In genomic region chr9:136558373-136558772, GRCh38 we compare ENCODE assay signal across 1 cellular context.
TF ChIP-seq lines count a peak whose summit lies in the region.

No MANE protein-coding gene starts in this region.

TF ChIP-seq in HepG2, 621 proteins besides CTCF, POLR2A, EP300 and RAD21 (continued from another document):
- TF ChIP-seq ZNF619 (CRISPR knock-in tag; IDR thresholded peaks at IDR 0.05) (no peak), ZNF441 (CRISPR knock-in tag; IDR thresholded peaks at IDR 0.05; ENCODE audit: borderline replicate concordance) (no peak), ZNF382 (CRISPR knock-in tag; IDR thresholded peaks at IDR 0.05; ENCODE audit: borderline replicate concordance) (no peak), HNRNPK (IDR thresholded peaks at IDR 0.05; ENCODE audit: low read depth, low read length, poor library complexity, severe bottlenecking) (no peak), BORCS8-MEF2B (CRISPR knock-in tag; IDR thresholded peaks at IDR 0.05) (no peak), HNRNPLL (IDR thresholded peaks at IDR 0.05; ENCODE audit: low read depth, low read length, poor library complexity, severe bottlenecking) (no peak), ZNF703 (CRISPR knock-in tag; IDR thresholded peaks at IDR 0.05; ENCODE audit: borderline replicate concordance) (no peak), TARDBP (CRISPR knock-in tag; IDR thresholded peaks at IDR 0.05) (no peak), ZKSCAN8 (CRISPR knock-in tag; IDR thresholded peaks at IDR 0.05; ENCODE audit: borderline replicate concordance) (no peak), IRF1 (CRISPR knock-in tag; IDR thresholded peaks at IDR 0.05; ENCODE audit: low read depth) (no peak)
- TF ChIP-seq, protein P1, sequence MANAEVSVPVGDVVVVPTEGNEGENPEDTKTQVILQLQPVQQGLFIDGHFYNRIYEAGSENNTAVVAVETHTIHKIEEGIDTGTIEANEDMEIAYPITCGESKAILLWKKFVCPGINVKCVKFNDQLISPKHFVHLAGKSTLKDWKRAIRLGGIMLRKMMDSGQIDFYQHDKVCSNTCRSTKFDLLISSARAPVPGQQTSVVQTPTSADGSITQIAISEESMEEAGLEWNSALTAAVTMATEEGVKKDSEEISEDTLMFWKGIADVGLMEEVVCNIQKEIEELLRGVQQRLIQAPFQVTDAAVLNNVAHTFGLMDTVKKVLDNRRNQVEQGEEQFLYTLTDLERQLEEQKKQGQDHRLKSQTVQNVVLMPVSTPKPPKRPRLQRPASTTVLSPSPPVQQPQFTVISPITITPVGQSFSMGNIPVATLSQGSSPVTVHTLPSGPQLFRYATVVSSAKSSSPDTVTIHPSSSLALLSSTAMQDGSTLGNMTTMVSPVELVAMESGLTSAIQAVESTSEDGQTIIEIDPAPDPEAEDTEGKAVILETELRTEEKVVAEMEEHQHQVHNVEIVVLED (CRISPR knock-in tag; IDR thresholded peaks at IDR 0.05; ENCODE audit: borderline replicate concordance) = no peak
- TF ChIP-seq, protein P2, sequence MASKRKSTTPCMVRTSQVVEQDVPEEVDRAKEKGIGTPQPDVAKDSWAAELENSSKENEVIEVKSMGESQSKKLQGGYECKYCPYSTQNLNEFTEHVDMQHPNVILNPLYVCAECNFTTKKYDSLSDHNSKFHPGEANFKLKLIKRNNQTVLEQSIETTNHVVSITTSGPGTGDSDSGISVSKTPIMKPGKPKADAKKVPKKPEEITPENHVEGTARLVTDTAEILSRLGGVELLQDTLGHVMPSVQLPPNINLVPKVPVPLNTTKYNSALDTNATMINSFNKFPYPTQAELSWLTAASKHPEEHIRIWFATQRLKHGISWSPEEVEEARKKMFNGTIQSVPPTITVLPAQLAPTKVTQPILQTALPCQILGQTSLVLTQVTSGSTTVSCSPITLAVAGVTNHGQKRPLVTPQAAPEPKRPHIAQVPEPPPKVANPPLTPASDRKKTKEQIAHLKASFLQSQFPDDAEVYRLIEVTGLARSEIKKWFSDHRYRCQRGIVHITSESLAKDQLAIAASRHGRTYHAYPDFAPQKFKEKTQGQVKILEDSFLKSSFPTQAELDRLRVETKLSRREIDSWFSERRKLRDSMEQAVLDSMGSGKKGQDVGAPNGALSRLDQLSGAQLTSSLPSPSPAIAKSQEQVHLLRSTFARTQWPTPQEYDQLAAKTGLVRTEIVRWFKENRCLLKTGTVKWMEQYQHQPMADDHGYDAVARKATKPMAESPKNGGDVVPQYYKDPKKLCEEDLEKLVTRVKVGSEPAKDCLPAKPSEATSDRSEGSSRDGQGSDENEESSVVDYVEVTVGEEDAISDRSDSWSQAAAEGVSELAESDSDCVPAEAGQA (IDR thresholded peaks at IDR 0.05; ENCODE audit: low read depth) = no peak
- TF ChIP-seq, protein P2 (CRISPR knock-in tag; IDR thresholded peaks at IDR 0.05; ENCODE audit: borderline replicate concordance) = no peak
